9 cellular contexts compared by ENCODE assay signal in genomic region chr3:170056710-170057454, GRCh38. TPM values are rescaled to one million over a fixed set of nuclear protein-coding genes. Genes with fewer than 3 reads are reported as not detected.
DNase-seq lines count a peak whose midpoint lies in the region; ATAC-seq and TF ChIP-seq lines count a peak whose summit lies in the region.
"Had no signal": no experiment of that assay in that cellular context is flagged by ENCODE, and none has a peak within 500 bp of the region (broad histone marks: within the 10 kb centered on the region; RNA-seq: fewer than 3 reads in every experiment).

No MANE protein-coding gene starts in this region.

- in situ Hi-C loops in ACHN (cut with HindIII; ENCODE audit: low pct_ligation_motif_present, low pct_unique_long_range_greater_than_20kb, low sequenced_read_pairs): no loop called here

- no peaks in the 10 kb centered on the region for H3K9me3 Mint-ChIP-seq in endodermal cell

- no peak for TF ChIP-seq CTCF in endodermal cell (conservative IDR thresholded peaks at IDR 0.05)

- no peak overlapping the region for H3K4me3 ChIP-seq in endodermal cell (ENCODE audit: low read length)

- ATAC-seq in GM19025 (IDR thresholded peaks at IDR 0.05; ENCODE audit: low read depth, unreplicated experiment) (peak; percentile 88), HG02870 (IDR thresholded peaks at IDR 0.05; ENCODE audit: unreplicated experiment) (peak; percentile 72)

- DNase-seq in ACHN (peak; percentile 28), RPMI8226 (peak; percentile 61), activated gamma-delta T cell (lab: John Stamatoyannopoulos, UW) (no peak), endodermal cell (no peak), NCI-H2029 treated with DMSO at 0.1 percent for 48 hours (lab: John Stamatoyannopoulos, UW) (no peak), NCI-H510A treated with DMSO at 0.1 percent for 48 hours (lab: John Stamatoyannopoulos, UW) (no peak)
- DNase-seq: NCI-H446 treated with DMSO at 0.1 percent for 48 hours had no signal

- peaks cover 6% of the 10 kb centered on the region for H3K36me3 Mint-ChIP-seq in endodermal cell (ENCODE audit: low read depth)

- no peak overlapping the region for H3K27ac Mint-ChIP-seq in endodermal cell

- H3K4me1 ChIP-seq in endodermal cell (ENCODE audit: control insufficient read depth, insufficient read depth, low read length): no peaks in the 10 kb centered on the region

- H3K27me3 ChIP-seq in endodermal cell (ENCODE audit: control insufficient read depth, insufficient read depth, low read length, poor library complexity, severe bottlenecking): no peaks in the 10 kb centered on the region

- H3K9ac ChIP-seq in endodermal cell (ENCODE audit: extremely low read depth, low read length, poor library complexity, severe bottlenecking): no peak overlapping the region

- no peaks in the 10 kb centered on the region for H3K27me3 Mint-ChIP-seq in endodermal cell (ENCODE audit: insufficient read depth)

- WGBS in endodermal cell (ENCODE audit: insufficient coverage in 1 of 2, insufficient read length in 1 of 2), 2 experiments: 92 to 97% methylated on average over 3 of the region's 3 CpGs

- no peaks in the 10 kb centered on the region for H3K9me3 ChIP-seq in endodermal cell (ENCODE audit: control insufficient read depth, low read length)

- H3K4me3 Mint-ChIP-seq in endodermal cell: no peak overlapping the region

- peaks cover 12% of the 10 kb centered on the region for H3K4me1 Mint-ChIP-seq in endodermal cell

- H3K36me3 ChIP-seq in endodermal cell (ENCODE audit: control insufficient read depth, insufficient read depth, low read length): no peaks in the 10 kb centered on the region

- no peak overlapping the region for H3K27ac ChIP-seq in endodermal cell (ENCODE audit: low read depth, low read length)

RNA-seq across cellular contexts. Expression of gene GPR160, which starts 19.1 kb away (rescaled TPM):
- total RNA-seq in endodermal cell: 1 to 10 TPM; 6.9 to 8.6 TPM
- polyA plus RNA-seq in endodermal cell (2013, experiment 1 of 2): 2.1 TPM
- polyA plus RNA-seq in endodermal cell (2013, experiment 2 of 2): 1.1 TPM

Comparison
In these comparisons a context has a peak if more than half of its experiments do, and no peak if none do; other contexts are left out.
1. DNase-seq: peak in ACHN (single experiment) and RPMI8226 (single experiment); none in activated gamma-delta T cell (single experiment), endodermal cell (single experiment), NCI-H2029 treated with DMSO at 0.1 percent for 48 hours (single experiment) and NCI-H510A treated with DMSO at 0.1 percent for 48 hours (single experiment).